Comparison of ENCODE assay signal across 18 cellular contexts in the genomic region with DNA sequence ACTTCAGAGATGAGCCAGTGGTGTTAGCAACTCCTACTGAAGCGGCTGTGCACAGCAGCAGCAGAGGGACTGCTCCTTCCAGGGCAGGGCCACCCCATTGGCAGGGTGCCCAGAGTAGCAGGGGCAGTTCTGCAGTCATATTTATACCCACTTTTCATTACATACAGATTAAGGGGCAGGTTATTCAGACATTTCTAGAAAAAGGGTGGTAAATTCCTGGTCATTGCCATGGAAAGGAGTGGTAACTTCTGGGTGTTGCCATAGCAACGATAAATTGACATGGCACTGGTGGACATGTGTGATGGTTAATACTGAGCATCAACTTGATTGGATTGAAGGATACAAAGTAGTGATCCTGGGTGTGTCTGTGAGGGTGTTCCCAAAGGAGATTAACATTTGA. TPM values are rescaled to one million over a fixed set of nuclear protein-coding genes. Genes with fewer than 3 reads are reported as not detected.
A peak's percentile ranks its signal among the peaks of the same experiment; 100 is the strongest.
DNase-seq lines count a peak whose midpoint lies in the region; ATAC-seq and TF ChIP-seq lines count a peak whose summit lies in the region.
"Had no signal": no experiment of that assay in that cellular context is flagged by ENCODE, and none has a peak within 500 bp of the region (broad histone marks: within the 10 kb centered on the region; RNA-seq: fewer than 3 reads in every experiment).

No MANE protein-coding gene starts in this region.

- DNase-seq in NCI-H82 (lab: John Stamatoyannopoulos, UW) (peak; percentile 24), NCI-H82 treated with DMSO at 0.1 percent for 48 hours (lab: John Stamatoyannopoulos, UW; ENCODE audit: unreplicated experiment) (no peak), Calu3 (peak; percentile 47), NCI-H345 treated with DMSO at 0.1 percent for 48 hours (lab: John Stamatoyannopoulos, UW; ENCODE audit: unreplicated experiment) (peak; percentile 10), mucosa of descending colon (peak in 1 of 3 donors; percentile 25), kidney tubule cell (ENCODE audit: low spot score) (no peak)
- DNase-seq in stimulated activated CD4-positive, alpha-beta T cell treated with anti-CD3 and anti-CD28 coated beads, Interleukin-4, amount 100 ng/mL, for 24 hours: no peak
- DNase-seq: CD8-positive, alpha-beta T cell; GDM1; H9; NCI-H1105 treated with DMSO at 0.1 percent for 48 hours; NCI-H187; NCI-H446; NCI-H69; PC-3 had no signal

- H3K4me1 Mint-ChIP-seq in Calu3 (ENCODE audit: low read depth, unreplicated experiment): peaks cover 44% of the 10 kb centered on the region

- H3K4me3 Mint-ChIP-seq in Calu3 (ENCODE audit: low read depth, unreplicated experiment): no peak overlapping the region
- H3K4me3 Mint-ChIP-seq: CD8-positive, alpha-beta T cell; H9 had no signal

- no peak overlapping the region for H3K4me3 ChIP-seq in mucosa of descending colon
- H3K4me3 ChIP-seq: A549; BLaER1 treated with 17β-estradiol and CSF1 and Interleukin-3, amounts not matched to agents 10 nM and 100 nM had no signal

- TF ChIP-seq CTCF in Calu3 (IDR thresholded peaks at IDR 0.05; ENCODE audit: unreplicated experiment): no peak
- no peak for TF ChIP-seq CTCF in mucosa of descending colon (IDR thresholded peaks at IDR 0.05)

- ATAC-seq in mucosa of descending colon: peak; percentile 49
- ATAC-seq: A549; CD8-positive, alpha-beta T cell; PC-3 had no signal

- H3K27me3 Mint-ChIP-seq in Calu3 (ENCODE audit: unreplicated experiment): no peaks in the 10 kb centered on the region

- H3K36me3 Mint-ChIP-seq in Calu3 (ENCODE audit: insufficient read depth, unreplicated experiment): peaks cover 4% of the 10 kb centered on the region
- H3K36me3 Mint-ChIP-seq: CD8-positive, alpha-beta T cell had no signal

- no peaks in the 10 kb centered on the region for H3K36me3 ChIP-seq in mucosa of descending colon (ENCODE audit: low read depth)
- H3K36me3 ChIP-seq: BLaER1 treated with 17β-estradiol and CSF1 and Interleukin-3, amounts not matched to agents 10 nM and 100 nM had no signal

- no peaks in the 10 kb centered on the region for H3K9me3 Mint-ChIP-seq in Calu3 (ENCODE audit: low read depth, unreplicated experiment)
- H3K9me3 Mint-ChIP-seq: CD8-positive, alpha-beta T cell had no signal

- CTCF ChIA-PET in Calu3 (lab: Charles Lee): no interaction called here

- intact Hi-C loops in Calu3 (cut with micrococcal nuclease; ENCODE audit: unreplicated experiment) (loop anchor here (5.0 kb wide), 1 partner anchor 464 kb away; no protein-coding TSS in a partner anchor), mucosa of descending colon (cut with DNase I, micrococcal nuclease) (no loop called here)

- no peaks in the 10 kb centered on the region for H3K9me3 ChIP-seq in mucosa of descending colon
- H3K9me3 ChIP-seq: A549 had no signal

- H3K27ac Mint-ChIP-seq in Calu3 (ENCODE audit: unreplicated experiment): no peak overlapping the region
- H3K27ac Mint-ChIP-seq: CD8-positive, alpha-beta T cell; H9 had no signal

- H3K4me1 ChIP-seq in mucosa of descending colon (ENCODE audit: low read depth): peaks cover 11% of the 10 kb centered on the region

- BruUV-seq in Calu3 (replicated peaks; lab: Mats Ljungman, UMichigan): no TSS peak

RNA-seq across cellular contexts. Expression of a gene that starts 45.0 kb away (rescaled TPM):
- total RNA-seq in Calu3 (2022): 0.92 and 2.0 TPM in 2 replicates
- total RNA-seq in mucosa of descending colon: 10 to 100 TPM in 2 of 3 donors, 1 to 10 TPM in 1; 7.5 to 25.3 (median 15.3) TPM
- total RNA-seq: CD8-positive, alpha-beta T cell; H9; T-helper 1 cell treated with Interleukin-12 subunit alpha and Interleukin-12 subunit beta and Interleukin-4 antibody, amounts not matched to agents 30 ng/mL and 1 ng/mL, for 36 hours had no signal

Comparison
In these comparisons a context has a peak if more than half of its experiments do, and no peak if none do; other contexts are left out.
1. DNase-seq: peak in NCI-H82 (single experiment), Calu3 (single experiment) and NCI-H345 treated with DMSO at 0.1 percent for 48 hours (single experiment); none in NCI-H82 treated with DMSO at 0.1 percent for 48 hours (single experiment), kidney tubule cell (single experiment) and stimulated activated CD4-positive, alpha-beta T cell treated with anti-CD3 and anti-CD28 coated beads, Interleukin-4, amount 100 ng/mL, for 24 hours (single experiment).